In genomic region chr3:129827765-129828164, GRCh38 we compare ENCODE assay signal across 9 cellular contexts.
DNase-seq lines count a peak whose midpoint lies in the region; ATAC-seq and TF ChIP-seq lines count a peak whose summit lies in the region.
"Had no signal": no experiment of that assay in that cellular context is flagged by ENCODE, and none has a peak within 500 bp of the region (broad histone marks: within the 10 kb centered on the region; RNA-seq: fewer than 3 reads in every experiment).

No MANE protein-coding gene starts in this region.

- H3K27me3 Mint-ChIP-seq in T-cell: no peaks in the 10 kb centered on the region
- H3K27me3 Mint-ChIP-seq in naive thymus-derived CD4-positive, alpha-beta T cell: no peaks in the 10 kb centered on the region
- H3K27me3 Mint-ChIP-seq in Caco-2 (ENCODE audit: insufficient read depth, unreplicated experiment): no peaks in the 10 kb centered on the region

- peaks cover 3% of the 10 kb centered on the region for H3K36me3 Mint-ChIP-seq in T-cell
- H3K36me3 Mint-ChIP-seq in naive thymus-derived CD4-positive, alpha-beta T cell: peaks cover 0 to 17% (median 9%) of the 10 kb centered on the region in 5 donors
- H3K36me3 Mint-ChIP-seq in Caco-2 (ENCODE audit: insufficient read depth, unreplicated experiment): peaks cover 6% of the 10 kb centered on the region

- no peaks in the 10 kb centered on the region for H3K9me3 ChIP-seq in naive thymus-derived CD4-positive, alpha-beta T cell (ENCODE audit: control insufficient read depth in 2 of 3, low read length in 3 of 3)
- no peaks in the 10 kb centered on the region for H3K9me3 ChIP-seq in Caco-2

- peaks cover 0 to 7% of the 10 kb centered on the region in 2 donors for H3K4me1 ChIP-seq in naive thymus-derived CD4-positive, alpha-beta T cell (ENCODE audit: control insufficient read depth in 2 of 2, insufficient read depth in 2 of 2, low read length in 2 of 2)
- peaks cover 12% of the 10 kb centered on the region; the same call in 1 of the 2 replicates for H3K4me1 ChIP-seq in Caco-2

- H3K27ac ChIP-seq in naive thymus-derived CD4-positive, alpha-beta T cell (ENCODE audit: low read depth, low read length): no peak overlapping the region

- ATAC-seq in GM18868 (IDR thresholded peaks at IDR 0.05; ENCODE audit: unreplicated experiment): peak; percentile 87
- ATAC-seq in HG02642 (IDR thresholded peaks at IDR 0.05; ENCODE audit: poor library complexity, unreplicated experiment): peak; percentile 91
- peak; percentile 70 to 94 (median 89) for ATAC-seq in T-cell (replicated peaks in 1 of 4)
- peak; percentile 92 for ATAC-seq in naive thymus-derived CD4-positive, alpha-beta T cell

- H3K4me1 Mint-ChIP-seq in T-cell (peaks cover 27 to 30% (median 28%) of the 10 kb centered on the region in 3 donors), Caco-2 (ENCODE audit: low read depth, unreplicated experiment) (peaks cover 14% of the 10 kb centered on the region)
- H3K4me1 Mint-ChIP-seq in naive thymus-derived CD4-positive, alpha-beta T cell: peaks cover 12 to 26% (median 23%) of the 10 kb centered on the region in 7 donors

- CTCF ChIA-PET in T-cell (lab: Charles Lee): interaction anchor here in 1 of 2 donors (0.6 to 1.2 kb wide), 3 partner anchors 64 to 689 kb away, joined by 3 to 6 read pairs (median 4); no protein-coding TSS in a partner anchor
- CTCF ChIA-PET in naive thymus-derived CD4-positive, alpha-beta T cell (lab: Charles Lee): interaction anchor here (1.0 to 3.0 kb wide), 3 partner anchors 200 to 384 kb away, joined by 3 to 10 read pairs (median 4); no protein-coding TSS in a partner anchor
- CTCF ChIA-PET in Caco-2 (lab: Charles Lee): no interaction called here

- no TSS peak for BruUV-seq in Caco-2 (replicated peaks; lab: Mats Ljungman, UMichigan)

- no peak for TF ChIP-seq CTCF in Caco-2 (IDR thresholded peaks at IDR 0.05; ENCODE audit: insufficient read depth in 1 of 2, low read depth in 1 of 2, low read length in 1 of 2, severe bottlenecking in 1 of 2, unreplicated experiment in 1 of 2)

- H3K27ac Mint-ChIP-seq in T-cell (peak overlapping the region; percentile 81 to 82), Caco-2 (ENCODE audit: unreplicated experiment) (no peak overlapping the region)
- peak overlapping the region in 6 of 9 donors; percentile 21 to 87 (median 74) for H3K27ac Mint-ChIP-seq in naive thymus-derived CD4-positive, alpha-beta T cell

- H3K9me3 Mint-ChIP-seq in T-cell (no peaks in the 10 kb centered on the region), Caco-2 (ENCODE audit: unreplicated experiment) (no peaks in the 10 kb centered on the region)
- no peaks in the 10 kb centered on the region for H3K9me3 Mint-ChIP-seq in naive thymus-derived CD4-positive, alpha-beta T cell
- H3K9me3 Mint-ChIP-seq: neural crest cell had no signal

- intact Hi-C loops in naive thymus-derived CD4-positive, alpha-beta T cell (cut with micrococcal nuclease): loop anchor here (1.0 to 5.0 kb wide), 6 partner anchors 18 to 857 kb away; partner anchors contain the start of gene TMCC1 (in 1 of the 2)
- intact Hi-C loops in Caco-2 (cut with micrococcal nuclease; ENCODE audit: unreplicated experiment): no loop called here

- no peaks in the 10 kb centered on the region for H3K27me3 ChIP-seq in naive thymus-derived CD4-positive, alpha-beta T cell (ENCODE audit: control insufficient read depth in 2 of 2, insufficient read depth in 2 of 2, low read length in 2 of 2)
- H3K27me3 ChIP-seq in Caco-2 (replicated peaks; ENCODE audit: control insufficient read depth, insufficient read depth, low read length): no peaks in the 10 kb centered on the region

- H3K4me3 Mint-ChIP-seq in T-cell: peak overlapping the region in 1 of 3 donors; percentile 40
- peak overlapping the region in 7 of 10 donors; percentile 8 to 73 (median 58) for H3K4me3 Mint-ChIP-seq in naive thymus-derived CD4-positive, alpha-beta T cell
- H3K4me3 Mint-ChIP-seq in Caco-2 (ENCODE audit: unreplicated experiment): no peak overlapping the region
- H3K4me3 Mint-ChIP-seq: neural crest cell had no signal

- POLR2A ChIA-PET in T-cell (lab: Charles Lee) (no interaction called here), Caco-2 (lab: Charles Lee) (no interaction called here)
- POLR2A ChIA-PET in naive thymus-derived CD4-positive, alpha-beta T cell (lab: Charles Lee): no interaction called here

- no peak overlapping the region for H3K4me3 ChIP-seq in naive thymus-derived CD4-positive, alpha-beta T cell (ENCODE audit: low read length)
- no peak overlapping the region for H3K4me3 ChIP-seq in Caco-2 (ENCODE audit: low read depth, low read length)

- DNase-seq in T-cell (peak; percentile 9 to 52 (median 26)), NCI-H748 (lab: John Stamatoyannopoulos, UW; ENCODE audit: unreplicated experiment) (no peak), putamen (ENCODE audit: low spot score) (no peak), NCI-H2227 treated with DMSO at 0.1 percent for 48 hours (lab: John Stamatoyannopoulos, UW) (no peak), Caco-2 (no peak)
- peak in 6 of 9 donors; percentile 5 to 23 (median 10) for DNase-seq in naive thymus-derived CD4-positive, alpha-beta T cell

- H3K36me3 ChIP-seq in naive thymus-derived CD4-positive, alpha-beta T cell (ENCODE audit: control insufficient read depth in 2 of 3, insufficient read depth in 3 of 3, low read length in 3 of 3): no peaks in the 10 kb centered on the region
- H3K36me3 ChIP-seq in Caco-2 (ENCODE audit: control insufficient read depth, insufficient read depth, low read length): no peaks in the 10 kb centered on the region

Comparison
In these comparisons a context has a peak if more than half of its experiments do, and no peak if none do; other contexts are left out.
1. DNase-seq: peak in T-cell (34 of 34) and naive thymus-derived CD4-positive, alpha-beta T cell (6 of 9); none in NCI-H748 (single experiment), putamen (single experiment), NCI-H2227 treated with DMSO at 0.1 percent for 48 hours (single experiment) and Caco-2 (0 of 2).
2. Peak in every context shown above with its lines, with median percentiles within 50 percentile points of each other: ATAC-seq.